Comparison of ENCODE assay signal across 11 cellular contexts in the genomic region with DNA sequence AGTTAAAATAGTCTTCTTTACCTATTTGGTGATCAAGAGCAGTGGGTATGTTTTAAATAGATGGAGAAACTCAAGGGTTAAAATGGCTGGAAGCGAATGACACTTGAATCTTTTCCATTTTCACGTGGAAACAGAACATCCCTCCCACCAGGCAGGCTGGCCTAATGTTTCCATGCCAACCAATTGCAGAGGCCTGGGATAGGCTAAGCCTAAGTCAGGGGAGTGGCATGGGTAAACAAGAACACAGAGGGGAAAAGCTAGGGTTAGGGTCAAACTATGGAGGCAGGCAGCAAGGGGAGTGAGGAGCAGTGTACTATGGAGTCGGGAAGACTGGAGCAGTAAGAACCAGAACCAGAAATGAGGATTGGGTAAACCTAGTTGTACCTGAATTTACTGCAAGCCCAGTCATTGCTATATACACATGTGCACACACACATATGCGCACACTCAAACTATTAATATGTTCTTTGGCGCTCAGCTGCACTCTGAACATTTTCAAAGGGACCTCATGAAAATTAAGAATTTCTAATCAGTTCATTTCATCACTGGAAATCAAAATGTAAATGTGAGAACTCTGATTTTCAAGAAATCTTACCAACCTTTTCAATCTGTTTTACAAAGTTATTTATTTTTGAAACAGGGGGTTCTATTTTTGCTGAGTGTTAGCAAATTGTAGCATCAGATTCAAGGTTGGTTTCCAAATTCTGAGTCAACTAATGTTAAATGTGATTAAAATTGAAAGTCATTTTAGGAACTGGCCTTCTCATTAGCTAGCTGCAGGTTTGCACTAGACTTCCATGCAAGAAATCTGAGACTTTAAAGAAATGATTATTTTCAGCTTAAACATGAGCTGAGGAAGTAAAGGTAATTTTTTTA.
DNase-seq lines count a peak whose midpoint lies in the region; ATAC-seq and TF ChIP-seq lines count a peak whose summit lies in the region.
"Had no signal": no experiment of that assay in that cellular context is flagged by ENCODE, and none has a peak within 500 bp of the region (broad histone marks: within the 10 kb centered on the region; RNA-seq: fewer than 3 reads in every experiment).

No MANE protein-coding gene starts in this region.

- no peaks in the 10 kb centered on the region for H4K20me1 ChIP-seq in PC-3 (ENCODE audit: low read length)
- H4K20me1 ChIP-seq: BLaER1 had no signal

- H3K4me1 Mint-ChIP-seq in activated naive CD8-positive, alpha-beta T cell treated with anti-CD3 and anti-CD28 coated beads for 36 hours, result no peaks in the 10 kb centered on the region

- H3K27ac ChIP-seq in PC-3 (ENCODE audit: low read length), result no peak overlapping the region
- H3K27ac ChIP-seq: BLaER1 had no signal

- H3K79me2 ChIP-seq in PC-3 (ENCODE audit: low read length), result no peaks in the 10 kb centered on the region

- no peak overlapping the region for H3K9ac ChIP-seq in PC-3 (ENCODE audit: low read length)
- H3K9ac ChIP-seq: BLaER1 had no signal

- H3K4me3 Mint-ChIP-seq in activated naive CD8-positive, alpha-beta T cell treated with anti-CD3 and anti-CD28 coated beads for 36 hours, result no peak overlapping the region
- H3K4me3 Mint-ChIP-seq: activated CD8-positive, alpha-beta memory T cell treated with anti-CD3 and anti-CD28 coated beads, Interleukin-2, amount 10 ng/mL, durations not matched to agents 7 days and 5 days had no signal

- BruUV-seq in PC-3 (replicated peaks; lab: Mats Ljungman, UMichigan), result no TSS peak

- H3K9me3 Mint-ChIP-seq in activated naive CD8-positive, alpha-beta T cell treated with anti-CD3 and anti-CD28 coated beads for 36 hours, result no peaks in the 10 kb centered on the region

- no peaks in the 10 kb centered on the region for H3K27me3 ChIP-seq in PC-3 (ENCODE audit: low read length)
- H3K27me3 ChIP-seq: BLaER1 had no signal

- ATAC-seq in GM19395 (IDR thresholded peaks at IDR 0.05; ENCODE audit: unreplicated experiment), result peak; percentile 94
- ATAC-seq in HG02981 (IDR thresholded peaks at IDR 0.05; ENCODE audit: unreplicated experiment), result peak; percentile 77
- no peak for ATAC-seq in PC-3
- ATAC-seq: activated CD8-positive, alpha-beta memory T cell treated with anti-CD3 and anti-CD28 coated beads, Interleukin-2, amount 10 ng/mL, durations not matched to agents 7 days and 5 days had no signal

- H3K36me3 ChIP-seq in PC-3 (ENCODE audit: low read depth, low read length), result no peaks in the 10 kb centered on the region
- H3K36me3 ChIP-seq: BLaER1 had no signal

- intact Hi-C loops in PC-3 (cut with micrococcal nuclease), result no loop called here

- H3K4me2 ChIP-seq in PC-3 (ENCODE audit: low read length), result no peak overlapping the region
- H3K4me2 ChIP-seq: BLaER1 had no signal

- no peaks in the 10 kb centered on the region for H3K4me1 ChIP-seq in PC-3 (ENCODE audit: insufficient read depth, low read length)
- H3K4me1 ChIP-seq: BLaER1 had no signal

- peaks cover 4% of the 10 kb centered on the region for H3K27me3 Mint-ChIP-seq in activated naive CD8-positive, alpha-beta T cell treated with anti-CD3 and anti-CD28 coated beads for 36 hours
- H3K27me3 Mint-ChIP-seq: activated CD8-positive, alpha-beta memory T cell treated with anti-CD3 and anti-CD28 coated beads, Interleukin-2, amount 10 ng/mL, durations not matched to agents 7 days and 5 days had no signal

- no peak overlapping the region for H2AFZ ChIP-seq in PC-3 (ENCODE audit: low read length)

- H3K27ac Mint-ChIP-seq in activated naive CD8-positive, alpha-beta T cell treated with anti-CD3 and anti-CD28 coated beads for 36 hours, result no peak overlapping the region
- H3K27ac Mint-ChIP-seq: activated CD8-positive, alpha-beta memory T cell treated with anti-CD3 and anti-CD28 coated beads, Interleukin-2, amount 10 ng/mL, durations not matched to agents 7 days and 5 days had no signal

- no peaks in the 10 kb centered on the region for H3K9me3 ChIP-seq in PC-3 (ENCODE audit: low read length)
- H3K9me3 ChIP-seq: BLaER1 had no signal

- in situ Hi-C loops in G401 (cut with HindIII; ENCODE audit: low sequenced_read_pairs), result no loop called here

- POLR2A ChIA-PET in PC-3 (lab: Charles Lee; ENCODE audit: unreplicated experiment), result no interaction called here

- H3K4me3 ChIP-seq in PC-3 (ENCODE audit: low read length), result no peak overlapping the region
- H3K4me3 ChIP-seq: BLaER1 had no signal

- H3F3A ChIP-seq in PC-3 (ENCODE audit: low read length, unreplicated experiment), result no peaks in the 10 kb centered on the region

- H3K36me3 Mint-ChIP-seq in activated naive CD8-positive, alpha-beta T cell treated with anti-CD3 and anti-CD28 coated beads for 36 hours, result no peaks in the 10 kb centered on the region
- H3K36me3 Mint-ChIP-seq: activated CD8-positive, alpha-beta memory T cell treated with anti-CD3 and anti-CD28 coated beads, Interleukin-2, amount 10 ng/mL, durations not matched to agents 7 days and 5 days had no signal

- TF ChIP-seq CTCF in PC-3 (conservative IDR thresholded peaks at IDR 0.05; ENCODE audit: low read depth, low read length), result no peak

- H3K9me2 ChIP-seq in PC-3 (replicated peaks; ENCODE audit: low read length), result no peaks in the 10 kb centered on the region

- CTCF ChIA-PET in PC-3 (lab: Charles Lee), result no interaction called here

- DNase-seq in G401 (ENCODE audit: low spot score) (peak; percentile 71), NCI-H446 (lab: John Stamatoyannopoulos, UW) (peak; percentile 43 to 63), A172 (ENCODE audit: low spot score) (no peak), AML-193 (lab: John Stamatoyannopoulos, UW) (no peak), PC-3 (no peak)
- DNase-seq in activated naive CD8-positive, alpha-beta T cell treated with anti-CD3 and anti-CD28 coated beads for 36 hours, result no peak
- DNase-seq: activated CD8-positive, alpha-beta memory T cell treated with anti-CD3 and anti-CD28 coated beads, Interleukin-2, amount 10 ng/mL, durations not matched to agents 7 days and 5 days; OCI-M1 had no signal

Comparison
In these comparisons a context has a peak if more than half of its experiments do, and no peak if none do; other contexts are left out.
1. DNase-seq: peak in G401 (single experiment) and NCI-H446 (2 of 2); none in activated naive CD8-positive, alpha-beta T cell treated with anti-CD3 and anti-CD28 coated beads for 36 hours (single experiment), A172 (single experiment), AML-193 (0 of 2) and PC-3 (single experiment).